17 cellular contexts compared by ENCODE assay signal in genomic region chr3:105436687-105437086, GRCh38.
"Had no signal": no experiment of that assay in that cellular context is flagged by ENCODE, and none has a peak within 500 bp of the region (broad histone marks: within the 10 kb centered on the region; RNA-seq: fewer than 3 reads in every experiment).

No MANE protein-coding gene starts in this region.

- H3K4me3 ChIP-seq: right atrium auricular region had no signal

- H3K4me1 Mint-ChIP-seq: immature natural killer cell; naive thymus-derived CD8-positive, alpha-beta T cell had no signal

- H3K36me3 ChIP-seq: neutrophil, right atrium auricular region had no signal

- H3K27ac ChIP-seq: foreskin keratinocyte, neutrophil, right atrium auricular region had no signal

- H3K27ac Mint-ChIP-seq: immature natural killer cell; naive thymus-derived CD8-positive, alpha-beta T cell had no signal

- H3K27me3 Mint-ChIP-seq: naive thymus-derived CD8-positive, alpha-beta T cell had no signal

- FAIRE-seq: colon, kidney had no signal

- H3K4me1 ChIP-seq: foreskin keratinocyte, right atrium auricular region had no signal

- H3K9me3 ChIP-seq: neutrophil, right atrium auricular region had no signal

- DNase-seq: dermis blood vessel endothelial cell; erythroblast; foreskin keratinocyte; immature natural killer cell; kidney; left cardiac atrium; left ventricle myocardium superior; mammary epithelial cell; naive thymus-derived CD8-positive, alpha-beta T cell; posterior cingulate gyrus; small intestine; stimulated activated CD4-positive, alpha-beta T cell treated with anti-CD3 and anti-CD28 coated beads, Interleukin-2, amount 100 ng/mL, for 48 hours; stimulated activated naive CD4-positive, alpha-beta T cell treated with Interleukin-2 at 50 U/mL for 16 hours; trophoblast cell had no signal

- H3K4me3 Mint-ChIP-seq: immature natural killer cell; naive thymus-derived CD8-positive, alpha-beta T cell had no signal

- H3K36me3 Mint-ChIP-seq: immature natural killer cell had no signal

- ATAC-seq: foreskin keratinocyte; left cardiac atrium; left ventricle myocardium superior; naive thymus-derived CD8-positive, alpha-beta T cell had no signal

- H3K27me3 ChIP-seq: foreskin keratinocyte, neutrophil, right atrium auricular region had no signal
